Comparison of ENCODE assay signal across 10 cellular contexts in the genomic region with DNA sequence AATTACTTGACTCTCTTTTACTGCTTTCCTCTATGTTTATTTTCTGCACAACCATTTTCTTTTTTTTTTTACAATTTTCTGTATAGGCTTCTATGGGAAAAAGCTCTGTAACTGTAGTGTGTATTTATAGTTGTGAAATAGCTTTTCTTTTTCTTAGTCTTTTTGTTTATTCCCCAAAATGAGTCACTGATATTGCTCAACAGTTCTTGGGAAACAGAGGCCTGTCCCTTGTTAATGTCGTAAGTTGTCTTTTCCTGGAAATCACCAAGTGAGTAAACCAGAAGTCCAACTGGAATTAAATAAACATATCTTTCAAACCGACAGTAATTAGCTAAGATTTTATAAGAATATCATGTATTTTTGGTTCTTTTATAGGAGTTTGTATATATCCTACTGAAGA.
DNase-seq lines count a peak whose midpoint lies in the region; ATAC-seq and TF ChIP-seq lines count a peak whose summit lies in the region.
"Had no signal": no experiment of that assay in that cellular context is flagged by ENCODE, and none has a peak within 500 bp of the region (broad histone marks: within the 10 kb centered on the region; RNA-seq: fewer than 3 reads in every experiment).

No MANE protein-coding gene starts in this region.

- no TSS peak for BruUV-seq in HCT116 (replicated peaks; lab: Mats Ljungman, UMichigan)

- no peaks in the 10 kb centered on the region for H3K79me2 ChIP-seq in HCT116 (ENCODE audit: insufficient read depth, low read length)

- RAD21 ChIA-PET in HCT116 (lab: Charles Lee; ENCODE audit: low non-redundant PET in 1 of 2, low total read pairs in 2 of 2, uncharacterized antibody in 2 of 2, unreplicated experiment in 2 of 2), result no interaction called here

- no peak for DNase-seq in HCT116 (ENCODE audit: low read depth, low spot score)
- peak; percentile 6 for DNase-seq in T1000 (lab: John Stamatoyannopoulos, UW)
- peak in 1 of 2 donors; percentile 15 for DNase-seq in heart right ventricle
- no peak for DNase-seq in NCI-H526 (lab: John Stamatoyannopoulos, UW)
- DNase-seq in stimulated activated CD4-positive, alpha-beta T cell treated with anti-CD3 and anti-CD28 coated beads, Interleukin-1b, Interleukin-23, amount 100 ng/mL, for 48 hours, result no peak
- DNase-seq in ecto neural progenitor cell (ENCODE audit: low spot score), result no peak
- DNase-seq: activated naive CD4-positive, alpha-beta T cell; stimulated activated naive CD8-positive, alpha-beta T cell treated with anti-CD3 and anti-CD28 coated beads, Interleukin-15, amount 100 ng/mL, for 72 hours had no signal

- H3K27ac ChIP-seq in HCT116 (ENCODE audit: low read depth, low read length) (no peak overlapping the region), heart right ventricle (peak overlapping the region in 8 of 10 donors; percentile 53 to 86 (median 76)), skeletal muscle tissue (ENCODE audit: low read depth, low read length) (peak overlapping the region; percentile 46)

- no peak overlapping the region for H3K4me2 ChIP-seq in HCT116 (ENCODE audit: low read length)

- CTCF ChIA-PET in HCT116 (lab: Charles Lee), result no interaction called here

- intact Hi-C loops in HCT116 (cut with micrococcal nuclease), result no loop called here
- intact Hi-C loops in heart right ventricle (cut with DNase I), result loop anchor here in 2 of 10 donors (5.0 to 10.0 kb wide), 2 partner anchors 84 to 87 kb away; no protein-coding TSS in a partner anchor

- no peak overlapping the region for H2AFZ ChIP-seq in HCT116 (ENCODE audit: low read depth, low read length, poor library complexity, severe bottlenecking)

- H3K9me3 ChIP-seq in HCT116 (ENCODE audit: control insufficient read depth in 1 of 2, insufficient read depth in 1 of 2, low read depth in 1 of 2, low read length in 2 of 2) (no peaks in the 10 kb centered on the region), heart right ventricle (no peaks in the 10 kb centered on the region), skeletal muscle tissue (ENCODE audit: control insufficient read depth in 3 of 3, low read length in 3 of 3) (no peaks in the 10 kb centered on the region)

- 40 to 67% methylated on average over 2 of the region's 2 CpGs for WGBS in heart right ventricle, 2 donors

- H3K9me2 ChIP-seq in HCT116 (ENCODE audit: insufficient read depth), result no peaks in the 10 kb centered on the region

- TF ChIP-seq RAD21 in HCT116 (IDR thresholded peaks at IDR 0.05; ENCODE audit: low read depth), result no peak

- TF ChIP-seq CTCF in HCT116 (IDR thresholded peaks at IDR 0.05 in 2 of 3, conservative IDR thresholded peaks at IDR 0.05 in 1 of 3; ENCODE audit: borderline replicate concordance in 1 of 3, insufficient read depth in 1 of 3, low read depth in 2 of 3, low read length in 2 of 3) (no peak), heart right ventricle (IDR thresholded peaks at IDR 0.05) (no peak)

- H3K4me1 ChIP-seq in HCT116 (ENCODE audit: control insufficient read depth in 1 of 2, insufficient read depth in 2 of 2, low read length in 2 of 2) (no peaks in the 10 kb centered on the region), heart right ventricle (peaks cover 0 to 29% (median 0%) of the 10 kb centered on the region in 9 donors), skeletal muscle tissue (ENCODE audit: control insufficient read depth in 3 of 3, insufficient read depth in 3 of 3, low read length in 3 of 3) (no peaks in the 10 kb centered on the region)

- POLR2A ChIA-PET in HCT116 (lab: Charles Lee), result no interaction called here

- H3K9ac ChIP-seq in HCT116 (ENCODE audit: low read length) (no peak overlapping the region), skeletal muscle tissue (ENCODE audit: low read depth in 1 of 3, low read length in 3 of 3) (no peak overlapping the region)

- H3K36me3 ChIP-seq in HCT116 (ENCODE audit: control insufficient read depth in 1 of 2, insufficient read depth in 2 of 2, low read length in 2 of 2) (no peaks in the 10 kb centered on the region), heart right ventricle (no peaks in the 10 kb centered on the region), skeletal muscle tissue (ENCODE audit: control insufficient read depth in 3 of 3, insufficient read depth in 3 of 3, low read length in 3 of 3) (no peaks in the 10 kb centered on the region)

- ATAC-seq in HCT116 (no peak), heart right ventricle (peak in 7 of 8 donors; percentile 61 to 88 (median 82)), GM18520 (IDR thresholded peaks at IDR 0.05; ENCODE audit: unreplicated experiment) (no peak)
- ATAC-seq: stimulated activated naive CD8-positive, alpha-beta T cell treated with anti-CD3 and anti-CD28 coated beads, Interleukin-15, amount 100 ng/mL, for 72 hours had no signal

- H4K20me1 ChIP-seq in HCT116 (ENCODE audit: insufficient read depth), result no peaks in the 10 kb centered on the region

- H3K27me3 ChIP-seq in HCT116 (ENCODE audit: insufficient read depth, low read length), result no peaks in the 10 kb centered on the region
- H3K27me3 ChIP-seq in heart right ventricle, result no peaks in the 10 kb centered on the region
- H3K27me3 ChIP-seq in skeletal muscle tissue (ENCODE audit: control insufficient read depth in 3 of 3, insufficient read depth in 3 of 3, low read length in 3 of 3), result no peaks in the 10 kb centered on the region

- H3K4me3 ChIP-seq in HCT116 (replicated peaks in 1 of 2; ENCODE audit: low read depth in 1 of 2, low read length in 2 of 2), result no peak overlapping the region
- H3K4me3 ChIP-seq in heart right ventricle, result no peak overlapping the region
- H3K4me3 ChIP-seq in skeletal muscle tissue (ENCODE audit: low read length in 3 of 3), result no peak overlapping the region

- no peak for TF ChIP-seq POLR2A in HCT116 (IDR thresholded peaks at IDR 0.05; ENCODE audit: borderline replicate concordance, extremely low read depth, insufficient read depth, insufficient read length)

TF ChIP-seq in HCT116, 20 proteins besides CTCF, POLR2A, EP300 and RAD21:
- TF ChIP-seq, protein P1, sequence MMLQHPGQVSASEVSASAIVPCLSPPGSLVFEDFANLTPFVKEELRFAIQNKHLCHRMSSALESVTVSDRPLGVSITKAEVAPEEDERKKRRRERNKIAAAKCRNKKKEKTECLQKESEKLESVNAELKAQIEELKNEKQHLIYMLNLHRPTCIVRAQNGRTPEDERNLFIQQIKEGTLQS (IDR thresholded peaks at IDR 0.05), result no peak
- TF ChIP-seq JUND (IDR thresholded peaks at IDR 0.05) (no peak), YY1 (IDR thresholded peaks at IDR 0.05; ENCODE audit: extremely low read depth, insufficient replicate concordance, low read depth, low read length) (no peak), ZFX (IDR thresholded peaks at IDR 0.05) (no peak), CEBPB (IDR thresholded peaks at IDR 0.05; ENCODE audit: low read depth) (peak; percentile 86)

Comparison
In these comparisons a context has a peak if more than half of its experiments do, and no peak if none do; other contexts are left out.
1. ATAC-seq: peak in heart right ventricle (7 of 8); none in HCT116 (single experiment) and GM18520 (single experiment).